ENCODE assay signal across 20 cellular contexts in the genomic region with DNA sequence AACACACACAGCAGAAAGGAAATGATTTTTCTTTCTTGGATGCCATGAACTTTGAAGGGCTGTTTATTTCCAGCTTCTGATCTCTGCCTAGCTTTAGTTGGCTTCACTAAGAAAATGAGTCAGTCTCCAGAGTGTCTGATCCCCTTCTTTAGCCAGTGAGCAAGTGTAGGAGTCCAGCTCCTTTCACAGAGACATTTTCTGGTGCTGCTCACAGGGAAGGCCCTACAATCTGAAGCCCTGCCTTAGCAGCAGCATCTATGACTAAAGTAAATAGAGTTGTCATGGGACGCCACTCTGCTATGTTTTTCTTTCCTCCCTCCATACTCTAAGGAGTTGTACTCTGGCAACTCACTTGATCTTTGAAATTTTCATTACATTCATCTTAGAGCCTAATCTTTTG.
DNase-seq lines count a peak whose midpoint lies in the region; ATAC-seq, FAIRE-seq and TF ChIP-seq lines count a peak whose summit lies in the region.
"Had no signal": no experiment of that assay in that cellular context is flagged by ENCODE, and none has a peak within 500 bp of the region (broad histone marks: within the 10 kb centered on the region; RNA-seq: fewer than 3 reads in every experiment).

No MANE protein-coding gene starts in this region.

- FAIRE-seq in H54 (lab: Jason Lieb, UNC) = no peak
- FAIRE-seq: H1 had no signal

- H3K4me1 ChIP-seq in heart left ventricle = no peaks in the 10 kb centered on the region
- no peaks in the 10 kb centered on the region for H3K4me1 ChIP-seq in upper lobe of right lung
- H3K4me1 ChIP-seq: right lobe of liver had no signal

- ATAC-seq in heart left ventricle = peak in 3 of 4 donors; percentile 55 to 92 (median 73)
- no peak for ATAC-seq in HG02678 (IDR thresholded peaks at IDR 0.05; ENCODE audit: unreplicated experiment)
- ATAC-seq in upper lobe of right lung = no peak
- ATAC-seq: PC-3; right lobe of liver; stimulated activated effector memory CD8-positive, alpha-beta T cell treated with anti-CD3 and anti-CD28 coated beads, Interleukin-12 subunit alpha, Interleukin-12 subunit beta, amount 100 ng/mL, for 72 hours had no signal

- H3K9me3 ChIP-seq in heart left ventricle = peaks cover 0 to 12% (median 0%) of the 10 kb centered on the region in 12 donors
- H3K9me3 ChIP-seq in upper lobe of right lung = no peaks in the 10 kb centered on the region
- H3K9me3 ChIP-seq: right lobe of liver had no signal

- TF ChIP-seq CTCF in heart left ventricle (IDR thresholded peaks at IDR 0.05) (no peak), upper lobe of right lung (IDR thresholded peaks at IDR 0.05) (no peak)

- no peaks in the 10 kb centered on the region for H3K27me3 ChIP-seq in heart left ventricle
- no peaks in the 10 kb centered on the region for H3K27me3 ChIP-seq in upper lobe of right lung
- H3K27me3 ChIP-seq: right lobe of liver had no signal

- H3K4me3 ChIP-seq in heart left ventricle (no peak overlapping the region), upper lobe of right lung (no peak overlapping the region)
- H3K4me3 ChIP-seq: lung, right lobe of liver had no signal

- TF ChIP-seq POLR2A in heart left ventricle (IDR thresholded peaks at IDR 0.05) (no peak), H54 (IDR thresholded peaks at IDR 0.05; ENCODE audit: low read depth, low read length) (no peak)

- H3K36me3 ChIP-seq in heart left ventricle = no peaks in the 10 kb centered on the region
- no peaks in the 10 kb centered on the region for H3K36me3 ChIP-seq in upper lobe of right lung
- H3K36me3 ChIP-seq: right lobe of liver had no signal

- intact Hi-C loops in heart left ventricle (cut with DNase I) = no loop called here
- intact Hi-C loops in upper lobe of right lung (cut with DNase I) = no loop called here

- peak; percentile 11 for DNase-seq in AG08395 (ENCODE audit: low spot score)
- peak; percentile 42 for DNase-seq in amniotic stem cell (lab: John Stamatoyannopoulos, UW)
- no peak for DNase-seq in heart left ventricle
- DNase-seq in non-pigmented ciliary epithelial cell (ENCODE audit: low read depth) = peak; percentile 13
- DNase-seq in upper lobe of right lung = no peak
- DNase-seq in NK-92 treated with Interleukin-12 subunit alpha and Interleukin-12 subunit beta, amount 100 ng/mL, for 24 hours (lab: John Stamatoyannopoulos, UW) = no peak
- DNase-seq in H54 (ENCODE audit: insufficient read length, low spot score) = no peak
- DNase-seq: activated CD4-positive, alpha-beta T cell treated with anti-CD3 and anti-CD28 coated beads, Interleukin-2, amount 50 U/mL, for 1 hour; activated CD8-positive, alpha-beta memory T cell treated with anti-CD3 and anti-CD28 coated beads, Interleukin-2, amount 50 U/mL, for 4 hours; head of caudate nucleus; KG1; NCI-H2029; NCI-H345; occipital lobe; PC-3; right lobe of liver had no signal

- 56 to 81% (median 76%) methylated on average over 1 of the region's 1 CpG for WGBS in heart left ventricle, 4 donors

- H3K27ac ChIP-seq in heart left ventricle (peak overlapping the region in 2 of 12 donors; percentile 39 to 47), upper lobe of right lung (no peak overlapping the region)
- H3K27ac ChIP-seq: right lobe of liver had no signal

Comparison
In these comparisons a context has a peak if more than half of its experiments do, and no peak if none do; other contexts are left out.
1. DNase-seq: peak in AG08395 (single experiment), amniotic stem cell (single experiment) and non-pigmented ciliary epithelial cell (single experiment); none in heart left ventricle (0 of 5), upper lobe of right lung (single experiment), NK-92 treated with Interleukin-12 subunit alpha and Interleukin-12 subunit beta, amount 100 ng/mL, for 24 hours (single experiment) and H54 (single experiment).
2. ATAC-seq: peak in heart left ventricle (3 of 4); none in HG02678 (single experiment) and upper lobe of right lung (single experiment).